In the genomic region with DNA sequence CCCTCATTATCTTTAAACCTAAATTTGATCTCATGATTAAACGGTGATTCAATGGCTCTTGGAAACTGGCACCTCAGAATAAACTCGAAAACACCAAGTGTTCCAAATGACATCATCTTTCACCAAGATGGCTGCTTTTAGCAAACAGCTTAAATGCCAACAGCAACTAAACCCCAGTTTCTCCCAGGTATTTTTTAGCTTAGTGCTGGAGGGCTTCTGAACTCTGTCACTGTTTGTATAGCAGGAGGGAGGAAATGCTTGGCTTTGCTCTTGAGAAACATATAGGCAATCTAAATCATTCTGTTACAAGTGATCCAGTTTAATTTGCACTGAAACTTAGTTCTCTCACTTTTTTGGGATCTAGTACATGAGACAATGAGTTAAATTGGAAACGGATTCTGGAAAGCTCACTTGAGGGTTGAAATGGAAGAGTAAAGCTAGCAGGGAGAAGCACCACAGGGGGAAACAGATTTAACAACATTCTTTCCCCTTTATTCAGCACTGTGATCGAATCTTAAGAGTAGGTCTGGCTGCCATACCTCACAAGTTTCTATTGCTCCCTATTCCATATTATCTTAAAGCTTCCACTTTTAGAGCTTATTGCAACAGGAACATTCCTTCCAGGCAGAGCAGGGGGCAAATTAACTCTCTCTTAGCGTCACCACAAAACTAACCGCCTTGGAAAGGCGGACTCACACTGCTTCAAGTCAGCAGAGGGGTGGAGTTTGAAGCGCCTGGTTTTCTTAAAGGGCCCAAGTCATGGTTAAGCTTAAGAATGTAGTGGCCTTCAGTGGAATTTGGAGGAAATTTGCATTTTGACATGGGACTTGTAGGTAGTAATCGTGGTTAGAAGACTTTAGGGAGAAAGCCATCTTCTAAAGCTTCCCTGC, we compare ENCODE assay signal across 8 cellular contexts. TPM values are rescaled to one million over a fixed set of nuclear protein-coding genes. Genes with fewer than 3 reads are reported as not detected.
DNase-seq lines count a peak whose midpoint lies in the region; ATAC-seq and TF ChIP-seq lines count a peak whose summit lies in the region.

No MANE protein-coding gene starts in this region.

- H2AFZ ChIP-seq in smooth muscle cell (ENCODE audit: low read depth): peak overlapping the region; percentile 88

- 3% methylated on average over 9 of the region's 9 CpGs for WGBS in smooth muscle cell (ENCODE audit: low lambda C conversion rate)

- no peaks in the 10 kb centered on the region for H3K9me3 Mint-ChIP-seq in MCF 10A (ENCODE audit: unreplicated experiment)
- peaks cover 0 to 5% (median 2%) of the 10 kb centered on the region in 6 donors for H3K9me3 Mint-ChIP-seq in immature natural killer cell

- H3K4me1 Mint-ChIP-seq in MCF 10A (ENCODE audit: insufficient read depth, unreplicated experiment): peaks cover 37% of the 10 kb centered on the region
- H3K4me1 Mint-ChIP-seq in immature natural killer cell: peaks cover 45 to 53% of the 10 kb centered on the region in 2 donors

- CTCF ChIA-PET in A673 (lab: Charles Lee): interaction anchor here (0.6 to 1.0 kb wide), 3 partner anchors 101 to 1221 kb away, joined by 3 to 4 read pairs (median 3); no protein-coding TSS in a partner anchor
- CTCF ChIA-PET in MCF 10A (lab: Yijun Ruan, JAX): interaction anchor here (0.5 to 6.0 kb wide), 35 partner anchors 13 to 696 kb away, joined by 3 to 127 read pairs (median 4); a partner anchor contains a TSS

- peaks cover 23% of the 10 kb centered on the region for H4K20me1 ChIP-seq in smooth muscle cell (ENCODE audit: low read depth)

- H3K36me3 ChIP-seq in A673 (ENCODE audit: insufficient read depth, low read length, poor library complexity, severe bottlenecking): no peaks in the 10 kb centered on the region
- no peaks in the 10 kb centered on the region for H3K36me3 ChIP-seq in smooth muscle cell (ENCODE audit: low read depth)

- peak; percentile 17 for ATAC-seq in GM18505 (IDR thresholded peaks at IDR 0.05; ENCODE audit: unreplicated experiment)
- peak; percentile 15 for ATAC-seq in HG03558 (IDR thresholded peaks at IDR 0.05; ENCODE audit: extremely low read depth, unreplicated experiment)

- peak; percentile 48 for TF ChIP-seq POLR2A in GM18505 (IDR thresholded peaks at IDR 0.05; ENCODE audit: borderline replicate concordance, extremely low read depth, insufficient read depth, insufficient read length)

- intact Hi-C loops in A673 (cut with micrococcal nuclease; ENCODE audit: unreplicated experiment): loop anchor here (5.0 kb wide), 2 partner anchors 101 to 281 kb away; no protein-coding TSS in a partner anchor
- intact Hi-C loops in MCF 10A (cut with micrococcal nuclease): loop anchor here (1.0 to 5.0 kb wide), 4 partner anchors 35 to 300 kb away; no protein-coding TSS in a partner anchor

- no TSS peak for BruUV-seq in A673 (replicated peaks; lab: Mats Ljungman, UMichigan)
- BruUV-seq in MCF 10A (replicated peaks; lab: Mats Ljungman, UMichigan): TSS peak; percentile 38

- peak overlapping the region; percentile 86 for H3K27ac Mint-ChIP-seq in MCF 10A (ENCODE audit: low read depth, unreplicated experiment)
- H3K27ac Mint-ChIP-seq in immature natural killer cell: peak overlapping the region; percentile 89 to 97 (median 96)

- peak overlapping the region; percentile 91 for H3K4me2 ChIP-seq in smooth muscle cell

- H3K79me2 ChIP-seq in smooth muscle cell (ENCODE audit: low read depth): peaks cover 28% of the 10 kb centered on the region

- H3F3A ChIP-seq in smooth muscle cell (ENCODE audit: low read depth): peaks cover 14% of the 10 kb centered on the region

- peak overlapping the region; percentile 86 for H3K9ac ChIP-seq in smooth muscle cell (ENCODE audit: low read depth)

- no peaks in the 10 kb centered on the region for H3K9me3 ChIP-seq in A673 (ENCODE audit: low read depth, low read length, poor library complexity, severe bottlenecking)
- no peaks in the 10 kb centered on the region for H3K9me3 ChIP-seq in smooth muscle cell (replicated peaks; ENCODE audit: low read depth)

- no peak for TF ChIP-seq CTCF in A673 (conservative IDR thresholded peaks at IDR 0.05; ENCODE audit: low read depth, low read length)
- TF ChIP-seq CTCF in MCF 10A (IDR thresholded peaks at IDR 0.05; ENCODE audit: unreplicated experiment): no peak
- TF ChIP-seq CTCF in smooth muscle cell (IDR thresholded peaks at IDR 0.05; ENCODE audit: borderline replicate concordance, insufficient read depth, poor library complexity, severe bottlenecking): no peak

- H3K27ac ChIP-seq in A673 (ENCODE audit: low read depth, low read length, poor library complexity, severe bottlenecking) (peak overlapping the region; percentile 85), smooth muscle cell (ENCODE audit: low read depth) (peak overlapping the region; percentile 98)

- H3K36me3 Mint-ChIP-seq in MCF 10A (ENCODE audit: insufficient read depth, unreplicated experiment): peaks cover 7% of the 10 kb centered on the region
- H3K36me3 Mint-ChIP-seq in immature natural killer cell: no peaks in the 10 kb centered on the region

- POLR2A ChIA-PET in A673 (lab: Charles Lee; ENCODE audit: low non-redundant PET) (interaction anchor here (0.6 kb wide), 1 partner anchor 835 kb away, joined by 15 read pairs; no protein-coding TSS in a partner anchor), MCF 10A (lab: Yijun Ruan, JAX) (interaction anchor here (0.7 to 9.8 kb wide), 19 partner anchors 9 to 1639 kb away, joined by 3 to 130 read pairs (median 4); a partner anchor contains a TSS)

- H3K27me3 Mint-ChIP-seq in MCF 10A (ENCODE audit: insufficient read depth, unreplicated experiment) (no peaks in the 10 kb centered on the region), immature natural killer cell (ENCODE audit: low read depth in 3 of 3) (peaks cover 2 to 7% (median 4%) of the 10 kb centered on the region in 3 donors)

- H3K4me3 Mint-ChIP-seq in MCF 10A (ENCODE audit: unreplicated experiment) (peak overlapping the region; percentile 87), immature natural killer cell (peak overlapping the region; percentile 88 to 97 (median 96))

- H3K4me3 ChIP-seq in A673 (ENCODE audit: low read depth, low read length, poor library complexity, severe bottlenecking) (peak overlapping the region; percentile 97), smooth muscle cell (peak overlapping the region; percentile 94)

- H3K27me3 ChIP-seq in A673 (replicated peaks; ENCODE audit: insufficient read depth, low read depth, low read length, poor library complexity) (no peaks in the 10 kb centered on the region), smooth muscle cell (ENCODE audit: low read depth) (no peaks in the 10 kb centered on the region)

- H3K4me1 ChIP-seq in A673 (ENCODE audit: insufficient read depth, low read length, poor library complexity, severe bottlenecking) (peaks cover 17% of the 10 kb centered on the region), smooth muscle cell (ENCODE audit: low read depth) (peaks cover 35% of the 10 kb centered on the region)

- DNase-seq in A673 (ENCODE audit: low spot score) (peak; percentile 88), SKM-1 treated with dmso at 0.1 percent for 144 hours (lab: John Stamatoyannopoulos, UW; ENCODE audit: unreplicated experiment) (peak; percentile 48), MCF 10A (ENCODE audit: unreplicated experiment) (peak; percentile 82), immature natural killer cell (peak; percentile 20 to 38 (median 37)), smooth muscle cell (lab: John Stamatoyannopoulos, UW; ENCODE audit: unreplicated experiment) (peak; percentile 2), cerebellar nuclear complex (lab: John Stamatoyannopoulos, UW) (no peak)

RNA-seq across cellular contexts. Expression of a gene that starts 1.8 kb away (rescaled TPM):
- 28.1 and 28.8 TPM in 2 replicates for total RNA-seq in A673 (2021)
- 56.6 and 66.4 TPM in 2 replicates for total RNA-seq in MCF 10A (2022)
- 1 to 10 TPM; 1.6 to 3.5 (median 1.8) TPM for polyA plus RNA-seq in immature natural killer cell
- total RNA-seq in smooth muscle cell: 35.1 and 36.8 TPM in 2 replicates
- 13.7 and 15.3 TPM in 2 replicates for polyA plus RNA-seq in smooth muscle cell

Comparison
In these comparisons a context has a peak if more than half of its experiments do, and no peak if none do; other contexts are left out.
1. DNase-seq: peak in A673 (single experiment), SKM-1 treated with dmso at 0.1 percent for 144 hours (single experiment), MCF 10A (single experiment), immature natural killer cell (3 of 3) and smooth muscle cell (single experiment); none in cerebellar nuclear complex (0 of 2).